Comparison of ENCODE assay signal across 1 cellular context in the genomic region with DNA sequence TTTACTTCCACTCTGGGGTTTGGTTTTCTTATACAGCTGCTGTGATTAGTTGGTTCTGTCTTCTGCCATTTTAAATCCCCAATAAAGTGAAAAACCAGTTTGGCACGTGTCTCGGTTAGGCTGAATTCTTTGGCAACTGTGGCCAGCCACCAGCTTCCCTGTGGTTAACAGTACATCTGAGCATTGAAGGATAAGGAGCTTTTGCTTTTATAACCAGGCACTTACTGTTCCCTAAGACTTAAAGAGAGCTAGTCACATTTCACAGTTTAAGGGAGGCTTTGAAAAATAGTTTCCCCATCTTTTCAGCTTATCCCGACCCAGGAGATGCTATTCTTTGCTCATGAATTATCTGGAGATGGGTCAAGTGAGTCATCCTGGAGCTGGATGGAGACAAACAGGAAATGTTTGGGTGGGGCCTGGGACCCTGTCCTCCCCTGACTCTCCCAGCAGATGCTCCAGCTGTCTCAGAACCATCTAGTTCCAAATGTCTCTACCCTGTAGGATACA.
TF ChIP-seq lines count a peak whose summit lies in the region.

No MANE protein-coding gene starts in this region.

TF ChIP-seq in WTC11, 78 proteins besides CTCF, POLR2A, EP300 and RAD21 (continued from another document):
- TF ChIP-seq, protein P1, sequence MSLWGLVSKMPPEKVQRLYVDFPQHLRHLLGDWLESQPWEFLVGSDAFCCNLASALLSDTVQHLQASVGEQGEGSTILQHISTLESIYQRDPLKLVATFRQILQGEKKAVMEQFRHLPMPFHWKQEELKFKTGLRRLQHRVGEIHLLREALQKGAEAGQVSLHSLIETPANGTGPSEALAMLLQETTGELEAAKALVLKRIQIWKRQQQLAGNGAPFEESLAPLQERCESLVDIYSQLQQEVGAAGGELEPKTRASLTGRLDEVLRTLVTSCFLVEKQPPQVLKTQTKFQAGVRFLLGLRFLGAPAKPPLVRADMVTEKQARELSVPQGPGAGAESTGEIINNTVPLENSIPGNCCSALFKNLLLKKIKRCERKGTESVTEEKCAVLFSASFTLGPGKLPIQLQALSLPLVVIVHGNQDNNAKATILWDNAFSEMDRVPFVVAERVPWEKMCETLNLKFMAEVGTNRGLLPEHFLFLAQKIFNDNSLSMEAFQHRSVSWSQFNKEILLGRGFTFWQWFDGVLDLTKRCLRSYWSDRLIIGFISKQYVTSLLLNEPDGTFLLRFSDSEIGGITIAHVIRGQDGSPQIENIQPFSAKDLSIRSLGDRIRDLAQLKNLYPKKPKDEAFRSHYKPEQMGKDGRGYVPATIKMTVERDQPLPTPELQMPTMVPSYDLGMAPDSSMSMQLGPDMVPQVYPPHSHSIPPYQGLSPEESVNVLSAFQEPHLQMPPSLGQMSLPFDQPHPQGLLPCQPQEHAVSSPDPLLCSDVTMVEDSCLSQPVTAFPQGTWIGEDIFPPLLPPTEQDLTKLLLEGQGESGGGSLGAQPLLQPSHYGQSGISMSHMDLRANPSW (CRISPR knock-in tag; conservative IDR thresholded peaks at IDR 0.05; ENCODE audit: low read depth): no peak
- TF ChIP-seq ELF4 (CRISPR knock-in tag; IDR thresholded peaks at IDR 0.05; ENCODE audit: low read depth): no peak
